8 cellular contexts compared by ENCODE assay signal in genomic region chr9:35103660-35104191, GRCh38. TPM values are rescaled to one million over a fixed set of nuclear protein-coding genes. Genes with fewer than 3 reads are reported as not detected.
DNase-seq lines count a peak whose midpoint lies in the region; ATAC-seq and TF ChIP-seq lines count a peak whose summit lies in the region.

No MANE protein-coding gene starts in this region.

- POLR2A ChIA-PET in BJ (lab: Charles Lee) (no interaction called here), HEK293T (lab: Yijun Ruan, JAX) (interaction anchor here (0.9 to 2.5 kb wide), 7 partner anchors 9 to 25 kb away, joined by 3 to 18 read pairs (median 5); partner anchors contain the start of genes ATOSB and FANCG)

- peaks cover 25% of the 10 kb centered on the region for H3K4me1 Mint-ChIP-seq in nephron

- no peaks in the 10 kb centered on the region for H3K27me3 Mint-ChIP-seq in nephron (ENCODE audit: low read depth)

- H3K9ac ChIP-seq in NT2/D1 (ENCODE audit: insufficient read length, low read depth): peak overlapping the region; percentile 88

- no peak for ATAC-seq in HG02678 (IDR thresholded peaks at IDR 0.05; ENCODE audit: unreplicated experiment)

- H3K9me3 Mint-ChIP-seq in nephron: no peaks in the 10 kb centered on the region

- peaks cover 46% of the 10 kb centered on the region for H3K36me3 ChIP-seq in BJ (ENCODE audit: control insufficient read depth, insufficient read depth, low read length)
- peaks cover 77% of the 10 kb centered on the region for H3K36me3 ChIP-seq in NT2/D1 (ENCODE audit: insufficient read depth, insufficient read length, low read length)
- H3K36me3 ChIP-seq in effector memory CD4-positive, alpha-beta T cell (ENCODE audit: control insufficient read depth, insufficient read depth, low read length): peaks cover 50% of the 10 kb centered on the region

- TF ChIP-seq POLR2A in erythroblast (IDR thresholded peaks at IDR 0.05; ENCODE audit: low read length): no peak

- TF ChIP-seq CTCF in BJ (IDR thresholded peaks at IDR 0.05; ENCODE audit: insufficient read depth, low read depth, low read length) (no peak), nephron (IDR thresholded peaks at IDR 0.05; ENCODE audit: unreplicated experiment in 3 of 3) (no peak)

- H3K36me3 Mint-ChIP-seq in nephron (ENCODE audit: low read depth): peaks cover 41% of the 10 kb centered on the region

- CTCF ChIA-PET in BJ (lab: Yijun Ruan, JAX) (interaction anchor here (0.9 to 3.2 kb wide), 4 partner anchors 10 to 373 kb away, joined by 3 to 10 read pairs (median 4); partner anchors contain the start of gene VCP), HEK293T (lab: Yijun Ruan, JAX) (interaction anchor here (0.8 kb wide), 1 partner anchor 12 kb away, joined by 4 read pairs; the partner anchor contains the start of gene ATOSB)

- peak overlapping the region; percentile 93 for H3K27ac ChIP-seq in effector memory CD4-positive, alpha-beta T cell (ENCODE audit: insufficient read depth, low read length, poor library complexity, severe bottlenecking)

- H3K9me3 ChIP-seq in NT2/D1 (ENCODE audit: insufficient read depth, low read length): no peaks in the 10 kb centered on the region
- H3K9me3 ChIP-seq in effector memory CD4-positive, alpha-beta T cell (ENCODE audit: control insufficient read depth, low read length): no peaks in the 10 kb centered on the region

- H3K4me3 ChIP-seq in BJ (ENCODE audit: low read depth, low read length) (peak overlapping the region; percentile 70), NT2/D1 (ENCODE audit: insufficient read length, low read depth) (peak overlapping the region; percentile 79)
- H3K4me3 ChIP-seq in effector memory CD4-positive, alpha-beta T cell (ENCODE audit: insufficient read depth, low read depth, low read length, poor library complexity, severe bottlenecking): peak overlapping the region; percentile 70

- DNase-seq in BJ (ENCODE audit: low read depth) (no peak), NT2/D1 (ENCODE audit: low read depth, low spot score) (no peak), HEK293T (ENCODE audit: extremely low spot score) (no peak), amniotic stem cell (lab: John Stamatoyannopoulos, UW) (no peak), erythroblast (lab: John Stamatoyannopoulos, UW) (no peak)
- no peak for DNase-seq in effector memory CD4-positive, alpha-beta T cell

- H3K27ac Mint-ChIP-seq in nephron: peak overlapping the region; percentile 77 to 92 (median 85)

- H3K4me3 Mint-ChIP-seq in nephron: peak overlapping the region; percentile 86 to 90 (median 89)

- H3K27me3 ChIP-seq in BJ (ENCODE audit: control insufficient read depth, insufficient read depth, low read length): no peaks in the 10 kb centered on the region
- H3K27me3 ChIP-seq in NT2/D1 (ENCODE audit: insufficient read depth, insufficient read length): no peaks in the 10 kb centered on the region
- H3K27me3 ChIP-seq in effector memory CD4-positive, alpha-beta T cell (replicated peaks; ENCODE audit: control insufficient read depth, insufficient read depth, low read length, poor library complexity, severe bottlenecking): no peaks in the 10 kb centered on the region

- peaks cover 6% of the 10 kb centered on the region for H3K4me1 ChIP-seq in NT2/D1 (ENCODE audit: insufficient read depth, insufficient read length)
- peaks cover 14% of the 10 kb centered on the region for H3K4me1 ChIP-seq in effector memory CD4-positive, alpha-beta T cell (ENCODE audit: control insufficient read depth, insufficient read depth, low read length, poor library complexity, severe bottlenecking)

TF ChIP-seq in HEK293T, 16 proteins besides CTCF, POLR2A, EP300 and RAD21:
- TF ChIP-seq BHLHE40 (IDR thresholded peaks at IDR 0.05; ENCODE audit: borderline replicate concordance) (no peak), NFRKB (IDR thresholded peaks at IDR 0.05) (no peak), FOXM1 (IDR thresholded peaks at IDR 0.05; ENCODE audit: borderline replicate concordance) (no peak), SP1 (IDR thresholded peaks at IDR 0.05) (no peak), TARDBP (IDR thresholded peaks at IDR 0.05) (no peak), L3MBTL2 (conservative IDR thresholded peaks at IDR 0.05) (no peak), FOXK2 (IDR thresholded peaks at IDR 0.05) (no peak), PKNOX1 (IDR thresholded peaks at IDR 0.05) (no peak), SUZ12 (IDR thresholded peaks at IDR 0.05) (no peak), FOXA1 (IDR thresholded peaks at IDR 0.05) (no peak), LEF1 (IDR thresholded peaks at IDR 0.05; ENCODE audit: borderline replicate concordance) (no peak), HDGF (IDR thresholded peaks at IDR 0.05; ENCODE audit: borderline replicate concordance) (no peak), ELF4 (IDR thresholded peaks at IDR 0.05) (no peak)

RNA-seq across cellular contexts. Expression of gene STOML2, which starts 0.8 kb away (rescaled TPM):
- 134 and 170 TPM in 2 replicates for polyA plus RNA-seq in BJ (2011; rRNA removed)
- 44.9 and 88.0 TPM in 2 replicates for polyA minus RNA-seq in BJ (2011; rRNA and poly(A)+ RNA removed)

RNA-seq across cellular contexts. Expression of gene PIGO, which starts 7.3 kb away (rescaled TPM):
- 18.7 and 26.9 TPM in 2 replicates for polyA plus RNA-seq in BJ (2011; rRNA removed)
- polyA minus RNA-seq in BJ (2011; rRNA and poly(A)+ RNA removed): 10.6 and 20.0 TPM in 2 replicates

RNA-seq across cellular contexts. Expression of gene ATOSB, which starts 11.9 kb away (rescaled TPM):
- 41.0 and 51.0 TPM in 2 replicates for polyA plus RNA-seq in BJ (2011; rRNA removed)
- 26.1 and 33.2 TPM in 2 replicates for polyA minus RNA-seq in BJ (2011; rRNA and poly(A)+ RNA removed)

RNA-seq across cellular contexts. Expression of gene FANCG, which starts 24.0 kb away (rescaled TPM):
- 11.9 and 13.6 TPM in 2 replicates for polyA plus RNA-seq in BJ (2011; rRNA removed)
- 12.5 and 13.6 TPM in 2 replicates for polyA minus RNA-seq in BJ (2011; rRNA and poly(A)+ RNA removed)

RNA-seq across cellular contexts. Expression of gene VCP, which starts 31.3 kb away (rescaled TPM):
- polyA plus RNA-seq in BJ (2011; rRNA removed): 305 and 333 TPM in 2 replicates
- 230 and 336 TPM in 2 replicates for polyA minus RNA-seq in BJ (2011; rRNA and poly(A)+ RNA removed)
